In the genomic region with DNA sequence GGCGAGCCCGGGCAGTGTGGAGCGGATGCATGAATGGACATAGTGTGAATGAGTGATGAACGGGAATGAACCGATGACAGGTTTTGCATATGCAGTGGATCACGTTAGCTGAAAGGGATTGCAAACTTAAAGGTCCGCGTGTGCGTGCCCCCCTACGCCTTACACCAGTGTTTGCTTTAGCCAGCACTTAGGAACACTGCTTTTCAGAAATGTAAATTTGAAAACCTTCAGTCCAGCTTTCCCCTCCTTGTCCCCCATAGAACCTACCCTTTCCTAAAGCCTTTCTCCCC, we compare ENCODE assay signal across 7 cellular contexts. TPM values are rescaled to one million over a fixed set of nuclear protein-coding genes. Genes with fewer than 3 reads are reported as not detected.
A peak's percentile ranks its signal among the peaks of the same experiment; 100 is the strongest.
DNase-seq lines count a peak whose midpoint lies in the region; ATAC-seq, FAIRE-seq and TF ChIP-seq lines count a peak whose summit lies in the region.

No MANE protein-coding gene starts in this region.

- ATAC-seq in GM18873 (IDR thresholded peaks at IDR 0.05; ENCODE audit: low FRiP score, unreplicated experiment) (peak; percentile 60), natural killer cell (no peak)

- peak overlapping the region in 1 of 2 donors; percentile 74 for H3K27ac Mint-ChIP-seq in natural killer cell

- intact Hi-C loops in natural killer cell (cut with micrococcal nuclease), result no loop called here

- peak overlapping the region; percentile 95 for H3K4me3 Mint-ChIP-seq in natural killer cell

- no peaks in the 10 kb centered on the region for H3K9me3 Mint-ChIP-seq in natural killer cell

- no peak for DNase-seq in Jurkat, Clone E6-1 (ENCODE audit: low read depth, low spot score)
- DNase-seq in choroid plexus epithelial cell (ENCODE audit: low read depth), result peak; percentile 46
- no peak for DNase-seq in natural killer cell
- DNase-seq in NK-92 treated with Interleukin-12 subunit alpha and Interleukin-12 subunit beta, amount 100 ng/mL, for 24 hours (lab: John Stamatoyannopoulos, UW), result no peak
- no peak for DNase-seq in NCI-H187 (lab: John Stamatoyannopoulos, UW)
- no peak for DNase-seq in D721Med (ENCODE audit: insufficient read length, low spot score)

- FAIRE-seq in D721Med (lab: Jason Lieb, UNC), result no peak

- TF ChIP-seq CTCF in choroid plexus epithelial cell (conservative IDR thresholded peaks at IDR 0.05; ENCODE audit: low read depth, low read length), result no peak
- TF ChIP-seq CTCF in natural killer cell (IDR thresholded peaks at IDR 0.05), result no peak
- TF ChIP-seq CTCF in D721Med (IDR thresholded peaks at IDR 0.05; ENCODE audit: insufficient read depth, missing control alignments), result no peak

- H3K4me1 Mint-ChIP-seq in natural killer cell, result peaks cover 26 to 27% of the 10 kb centered on the region in 2 donors

- H3K4me3 ChIP-seq in Jurkat, Clone E6-1 (ENCODE audit: low read length), result peak overlapping the region; percentile 94
- peak overlapping the region; percentile 91 for H3K4me3 ChIP-seq in choroid plexus epithelial cell (ENCODE audit: low read depth, low read length)

- no peaks in the 10 kb centered on the region for H3K36me3 Mint-ChIP-seq in natural killer cell

- peaks cover 11 to 19% of the 10 kb centered on the region in 2 donors for H3K27me3 Mint-ChIP-seq in natural killer cell (ENCODE audit: low read depth in 2 of 2)

RNA-seq across cellular contexts. Expression of a gene that starts 0.7 kb away (rescaled TPM):
- polyA plus RNA-seq in Jurkat, Clone E6-1 (2012; ENCODE audit: insufficient read depth, insufficient read length), result 161 TPM
- total RNA-seq in natural killer cell, result 1 to 10 TPM; 1.1 to 3.3 (median 2.3) TPM
